In genomic region chr12:123991402-123991951, GRCh38 we compare ENCODE assay signal across 18 cellular contexts. TPM values are rescaled to one million over a fixed set of nuclear protein-coding genes. Genes with fewer than 3 reads are reported as not detected.
DNase-seq lines count a peak whose midpoint lies in the region; ATAC-seq and TF ChIP-seq lines count a peak whose summit lies in the region.
"Had no signal": no experiment of that assay in that cellular context is flagged by ENCODE, and none has a peak within 500 bp of the region (broad histone marks: within the 10 kb centered on the region; RNA-seq: fewer than 3 reads in every experiment).

No MANE protein-coding gene starts in this region.

- H3K27ac ChIP-seq in HEK293 (ENCODE audit: extremely low read depth, low read depth, low read length) (no peak overlapping the region), subcutaneous abdominal adipose tissue (ENCODE audit: low read depth, low read length) (peak overlapping the region; percentile 66)

- H3K9me3 ChIP-seq in HEK293 (ENCODE audit: control insufficient read depth, insufficient read depth, low read depth, low read length) (no peaks in the 10 kb centered on the region), T-helper 17 cell (ENCODE audit: control insufficient read depth, low read length, poor library complexity, severe bottlenecking) (no peaks in the 10 kb centered on the region), subcutaneous abdominal adipose tissue (ENCODE audit: control insufficient read depth in 5 of 5, low read length in 5 of 5) (no peaks in the 10 kb centered on the region)
- H3K9me3 ChIP-seq: BLaER1 treated with 17β-estradiol and CSF1 and Interleukin-3, amounts not matched to agents 10 nM and 100 nM; left ventricle myocardium inferior had no signal

- H3K4me3 ChIP-seq in HEK293 (ENCODE audit: low read depth, low read length) (no peak overlapping the region), subcutaneous abdominal adipose tissue (ENCODE audit: low read depth in 1 of 5, low read length in 5 of 5) (no peak overlapping the region)
- H3K4me3 ChIP-seq: left ventricle myocardium inferior had no signal

- no peaks in the 10 kb centered on the region for H3K27me3 ChIP-seq in subcutaneous abdominal adipose tissue (ENCODE audit: control insufficient read depth in 5 of 5, insufficient read depth in 4 of 5, low read length in 5 of 5)
- H3K27me3 ChIP-seq: BLaER1 treated with 17β-estradiol and CSF1 and Interleukin-3, amounts not matched to agents 10 nM and 100 nM; foreskin keratinocyte had no signal

- H3K4me1 Mint-ChIP-seq in T-helper 17 cell: peaks cover 33% of the 10 kb centered on the region

- H3K4me1 ChIP-seq in HEK293 (ENCODE audit: control insufficient read depth, insufficient read depth, low read length) (peaks cover under 1% of the 10 kb centered on the region; the same call in 1 of the 2 replicates), subcutaneous abdominal adipose tissue (ENCODE audit: control insufficient read depth in 5 of 5, insufficient read depth in 5 of 5, low read length in 5 of 5) (peaks cover 8 to 68% (median 51%) of the 10 kb centered on the region in 5 donors)

- no peak overlapping the region for H3K4me3 Mint-ChIP-seq in T-helper 17 cell
- H3K4me3 Mint-ChIP-seq: activated CD4-positive, alpha-beta T cell treated with anti-CD3 and anti-CD28 coated beads, Interleukin-2, amount 10 ng/mL, durations not matched to agents 24 days and 14 days had no signal

- H3K27ac Mint-ChIP-seq in T-helper 17 cell: peak overlapping the region; percentile 47
- H3K27ac Mint-ChIP-seq: activated CD4-positive, alpha-beta T cell treated with anti-CD3 and anti-CD28 coated beads, Interleukin-2, amount 10 ng/mL, durations not matched to agents 24 days and 14 days had no signal

- H3K36me3 ChIP-seq in HEK293 (ENCODE audit: control insufficient read depth in 2 of 2, insufficient read depth in 1 of 2, low read length in 2 of 2) (peaks cover 18 to 74% of the 10 kb centered on the region in 2 experiments; a peak in 2 of 3 replicates), subcutaneous abdominal adipose tissue (ENCODE audit: control insufficient read depth in 5 of 5, insufficient read depth in 5 of 5, low read length in 5 of 5) (peaks cover 10 to 19% (median 17%) of the 10 kb centered on the region in 5 donors)

- H3K27me3 Mint-ChIP-seq in T-helper 17 cell: no peaks in the 10 kb centered on the region
- H3K27me3 Mint-ChIP-seq: activated CD4-positive, alpha-beta T cell treated with anti-CD3 and anti-CD28 coated beads, Interleukin-2, amount 10 ng/mL, durations not matched to agents 24 days and 14 days had no signal

- H3K9ac ChIP-seq in subcutaneous abdominal adipose tissue (ENCODE audit: low read length in 5 of 5): peak overlapping the region in 1 of 5 donors; percentile 45

- H3K36me3 Mint-ChIP-seq in T-helper 17 cell (ENCODE audit: low read depth): peaks cover 8% of the 10 kb centered on the region

- in situ Hi-C loops in GM13977 (cut with MboI; ENCODE audit: low pct_unique_long_range_greater_than_20kb, low sequenced_read_pairs, unreplicated experiment): loop anchor here (25.0 kb wide), 1 partner anchor 354 kb away; the partner anchor contains the start of genes EIF2B1 and GTF2H3

- CTCF ChIA-PET in HEK293 (lab: Yijun Ruan, JAX): interaction anchor here (0.6 to 2.0 kb wide), 4 partner anchors 7 to 293 kb away, joined by 3 to 10 read pairs (median 3); no protein-coding TSS in a partner anchor

- POLR2A ChIA-PET in HEK293 (lab: Yijun Ruan, JAX): interaction anchor here (1.3 kb wide), 1 partner anchor 19 kb away, joined by 3 read pairs; the partner anchor contains the start of genes CCDC92 and ZNF664

- ATAC-seq in T-helper 17 cell (no peak), GM21526 (IDR thresholded peaks at IDR 0.05; ENCODE audit: low FRiP score, unreplicated experiment) (no peak)

- TF ChIP-seq CTCF in HEK293 (tag by site-specific recombination; IDR thresholded peaks at IDR 0.05): no peak
- no peak for TF ChIP-seq CTCF in GM13977 (IDR thresholded peaks at IDR 0.05; ENCODE audit: extremely low read depth, insufficient read depth, missing control alignments)

- DNase-seq in T-helper 17 cell (no peak), foreskin melanocyte (peak; percentile 80), GM13977 (ENCODE audit: low spot score) (no peak)
- DNase-seq in stimulated activated CD4-positive, alpha-beta T cell treated with anti-CD3 and anti-CD28 coated beads, Interleukin-4, amount 100 ng/mL, for 24 hours: no peak
- DNase-seq: activated CD4-positive, alpha-beta T cell treated with anti-CD3 and anti-CD28 coated beads, Interleukin-2, amount 10 ng/mL, durations not matched to agents 24 days and 14 days; activated CD8-positive, alpha-beta memory T cell treated with anti-CD3 and anti-CD28 coated beads, Interleukin-2, amount 50 U/mL, for 4 hours; activated naive CD4-positive, alpha-beta T cell; aorta; GOT3; left ventricle myocardium inferior; NCI-H1436 treated with DMSO at 0.1 percent for 48 hours; stimulated activated CD4-positive, alpha-beta T cell treated with anti-CD3 and anti-CD28 coated beads, Interleukin-4, amount 100 ng/mL, for 1 hour; substantia nigra had no signal

TF ChIP-seq in HEK293, 187 proteins besides CTCF, POLR2A, EP300 and RAD21 (continues in another document):
- TF ChIP-seq ZNF239 (tag by site-specific recombination; IDR thresholded peaks at IDR 0.05) (no peak), OVOL3 (tag by site-specific recombination; IDR thresholded peaks at IDR 0.05) (no peak), YY1 (tag by site-specific recombination; IDR thresholded peaks at IDR 0.05) (no peak), ZNF362 (tag by site-specific recombination; IDR thresholded peaks at IDR 0.05) (no peak), ZNF76 (tag by site-specific recombination; IDR thresholded peaks at IDR 0.05; ENCODE audit: borderline replicate concordance, low read depth) (no peak), ZNF558 (tag by site-specific recombination; IDR thresholded peaks at IDR 0.05) (no peak), ZNF776 (tag by site-specific recombination; IDR thresholded peaks at IDR 0.05; ENCODE audit: borderline replicate concordance) (no peak), ZSCAN4 (tag by site-specific recombination; IDR thresholded peaks at IDR 0.05) (no peak), ZNF701 (tag by site-specific recombination; IDR thresholded peaks at IDR 0.05) (no peak)
- TF ChIP-seq, protein P1, sequence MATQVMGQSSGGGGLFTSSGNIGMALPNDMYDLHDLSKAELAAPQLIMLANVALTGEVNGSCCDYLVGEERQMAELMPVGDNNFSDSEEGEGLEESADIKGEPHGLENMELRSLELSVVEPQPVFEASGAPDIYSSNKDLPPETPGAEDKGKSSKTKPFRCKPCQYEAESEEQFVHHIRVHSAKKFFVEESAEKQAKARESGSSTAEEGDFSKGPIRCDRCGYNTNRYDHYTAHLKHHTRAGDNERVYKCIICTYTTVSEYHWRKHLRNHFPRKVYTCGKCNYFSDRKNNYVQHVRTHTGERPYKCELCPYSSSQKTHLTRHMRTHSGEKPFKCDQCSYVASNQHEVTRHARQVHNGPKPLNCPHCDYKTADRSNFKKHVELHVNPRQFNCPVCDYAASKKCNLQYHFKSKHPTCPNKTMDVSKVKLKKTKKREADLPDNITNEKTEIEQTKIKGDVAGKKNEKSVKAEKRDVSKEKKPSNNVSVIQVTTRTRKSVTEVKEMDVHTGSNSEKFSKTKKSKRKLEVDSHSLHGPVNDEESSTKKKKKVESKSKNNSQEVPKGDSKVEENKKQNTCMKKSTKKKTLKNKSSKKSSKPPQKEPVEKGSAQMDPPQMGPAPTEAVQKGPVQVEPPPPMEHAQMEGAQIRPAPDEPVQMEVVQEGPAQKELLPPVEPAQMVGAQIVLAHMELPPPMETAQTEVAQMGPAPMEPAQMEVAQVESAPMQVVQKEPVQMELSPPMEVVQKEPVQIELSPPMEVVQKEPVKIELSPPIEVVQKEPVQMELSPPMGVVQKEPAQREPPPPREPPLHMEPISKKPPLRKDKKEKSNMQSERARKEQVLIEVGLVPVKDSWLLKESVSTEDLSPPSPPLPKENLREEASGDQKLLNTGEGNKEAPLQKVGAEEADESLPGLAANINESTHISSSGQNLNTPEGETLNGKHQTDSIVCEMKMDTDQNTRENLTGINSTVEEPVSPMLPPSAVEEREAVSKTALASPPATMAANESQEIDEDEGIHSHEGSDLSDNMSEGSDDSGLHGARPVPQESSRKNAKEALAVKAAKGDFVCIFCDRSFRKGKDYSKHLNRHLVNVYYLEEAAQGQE (tag by site-specific recombination; IDR thresholded peaks at IDR 0.05): no peak
- TF ChIP-seq, protein P2, sequence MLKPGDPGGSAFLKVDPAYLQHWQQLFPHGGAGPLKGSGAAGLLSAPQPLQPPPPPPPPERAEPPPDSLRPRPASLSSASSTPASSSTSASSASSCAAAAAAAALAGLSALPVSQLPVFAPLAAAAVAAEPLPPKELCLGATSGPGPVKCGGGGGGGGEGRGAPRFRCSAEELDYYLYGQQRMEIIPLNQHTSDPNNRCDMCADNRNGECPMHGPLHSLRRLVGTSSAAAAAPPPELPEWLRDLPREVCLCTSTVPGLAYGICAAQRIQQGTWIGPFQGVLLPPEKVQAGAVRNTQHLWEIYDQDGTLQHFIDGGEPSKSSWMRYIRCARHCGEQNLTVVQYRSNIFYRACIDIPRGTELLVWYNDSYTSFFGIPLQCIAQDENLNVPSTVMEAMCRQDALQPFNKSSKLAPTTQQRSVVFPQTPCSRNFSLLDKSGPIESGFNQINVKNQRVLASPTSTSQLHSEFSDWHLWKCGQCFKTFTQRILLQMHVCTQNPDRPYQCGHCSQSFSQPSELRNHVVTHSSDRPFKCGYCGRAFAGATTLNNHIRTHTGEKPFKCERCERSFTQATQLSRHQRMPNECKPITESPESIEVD (tag by site-specific recombination; IDR thresholded peaks at IDR 0.05): 0 out of 2 replicates have a peak, but pooled peaks have one; percentile 16

RNA-seq across cellular contexts. Expression of gene ZNF664, which starts 18.5 kb away (rescaled TPM):
- total RNA-seq in T-helper 17 cell: 10 to 100 TPM; 33.7 to 42.1 TPM

RNA-seq across cellular contexts. Expression of gene CCDC92, which starts 18.8 kb away (rescaled TPM):
- 10 to 100 TPM; 30.1 to 46.4 TPM for total RNA-seq in T-helper 17 cell
